Comparison of ENCODE assay signal across 29 cellular contexts in genomic region chr7:151779255-151779654, GRCh38.
"Had no signal": no experiment of that assay in that cellular context is flagged by ENCODE, and none has a peak within 500 bp of the region (broad histone marks: within the 10 kb centered on the region; RNA-seq: fewer than 3 reads in every experiment).

No MANE protein-coding gene starts in this region.

- H3K9me3 Mint-ChIP-seq: activated CD4-positive, alpha-beta memory T cell treated with anti-CD3 and anti-CD28 coated beads, Interleukin-2, amount 10 ng/mL, durations not matched to agents 7 days and 5 days; activated CD4-positive, alpha-beta T cell treated with anti-CD3 and anti-CD28 coated beads, Interleukin-2, amount 10 ng/mL, durations not matched to agents 7 days and 5 days; activated naive CD4-positive, alpha-beta T cell treated with anti-CD3 and anti-CD28 coated beads, Interleukin-2, amount 10 ng/mL, durations not matched to agents 7 days and 5 days; activated naive CD4-positive, alpha-beta T cell treated with anti-CD3 and anti-CD28 coated beads, Interleukin-2, amount 50 U/mL, for 72 hours; activated T-cell treated with anti-CD3 and anti-CD28 coated beads, Interleukin-2, amount 50 U/mL, for 24 hours; activated T-helper 2 cell treated with anti-CD3 and anti-CD28 coated beads, Interferon-gamma antibody, Interleukin-2, Interleukin-4, amounts not matched to agents 10 μg/mL and 5 μg/mL and 100 μg/mL, durations not matched to agents 14 hours and 24 hours and 36 hours; dendritic cell treated with granulocyte-macrophage colony-stimulating factor and Interleukin-4, amounts not matched to agents 40 ng/mL and 50 ng/mL, for 4 days had no signal

- H3K27ac Mint-ChIP-seq: activated CD4-positive, alpha-beta memory T cell treated with anti-CD3 and anti-CD28 coated beads, Interleukin-2, amount 10 ng/mL, durations not matched to agents 7 days and 5 days; activated CD4-positive, alpha-beta T cell treated with anti-CD3 and anti-CD28 coated beads for 36 hours; activated CD4-positive, alpha-beta T cell treated with anti-CD3 and anti-CD28 coated beads, Interleukin-2, amount 10 ng/mL, durations not matched to agents 7 days and 5 days; activated naive CD4-positive, alpha-beta T cell treated with anti-CD3 and anti-CD28 coated beads, Interleukin-2, amount 10 ng/mL, durations not matched to agents 7 days and 5 days; activated T-cell treated with anti-CD3 and anti-CD28 coated beads, Interleukin-2, amount 50 U/mL, for 24 hours; activated T-helper 2 cell treated with anti-CD3 and anti-CD28 coated beads, Interferon-gamma antibody, Interleukin-2, Interleukin-4, amounts not matched to agents 10 μg/mL and 5 μg/mL and 100 μg/mL, durations not matched to agents 14 hours and 24 hours and 36 hours; dendritic cell treated with granulocyte-macrophage colony-stimulating factor and Interleukin-4, amounts not matched to agents 40 ng/mL and 50 ng/mL, for 4 days; endodermal cell had no signal

- H3K36me3 Mint-ChIP-seq: activated naive CD4-positive, alpha-beta T cell treated with anti-CD3 and anti-CD28 coated beads, Interleukin-2, amount 50 U/mL, for 72 hours had no signal

- DNase-seq: activated CD4-positive, alpha-beta memory T cell treated with anti-CD3 and anti-CD28 coated beads, Interleukin-2, amount 10 ng/mL, durations not matched to agents 7 days and 5 days; activated CD4-positive, alpha-beta T cell treated with anti-CD3 and anti-CD28 coated beads for 36 hours; activated CD4-positive, alpha-beta T cell treated with anti-CD3 and anti-CD28 coated beads, Interleukin-2, amount 10 ng/mL, durations not matched to agents 7 days and 5 days; activated CD4-positive, alpha-beta T cell treated with anti-CD3 and anti-CD28 coated beads, Interleukin-2, amount 50 U/mL, for 4 hours; activated CD4-positive, CD25-positive, alpha-beta regulatory T cell; activated CD4-positive, CD25-positive, alpha-beta regulatory T cell treated with anti-CD3 and anti-CD28 coated beads, Interleukin-2, amount 50 U/mL, for 72 hours; activated CD8-positive, alpha-beta memory T cell treated with anti-CD3 and anti-CD28 coated beads, Interleukin-2, amount 50 U/mL, for 48 hours; activated gamma-delta T cell; activated naive CD4-positive, alpha-beta T cell; activated naive CD4-positive, alpha-beta T cell treated with anti-CD3 and anti-CD28 coated beads, Interleukin-2, amount 10 ng/mL, durations not matched to agents 7 days and 5 days; activated T-cell treated with anti-CD3 and anti-CD28 coated beads for 4 hours; activated T-cell treated with anti-CD3 and anti-CD28 coated beads, Interleukin-2, amount 50 U/mL, for 24 hours; adrenal gland; amygdala; body of pancreas; caudate nucleus; dorsolateral prefrontal cortex; effector memory CD4-positive, alpha-beta T cell; endodermal cell; foreskin keratinocyte; gastrocnemius medialis; glutamatergic neuron; T-helper 2 cell had no signal

- H3K36me3 ChIP-seq: adrenal gland, gastrocnemius medialis had no signal

- H3K27ac ChIP-seq: adrenal gland, body of pancreas, coronary artery, foreskin keratinocyte, gastrocnemius medialis, heart left ventricle had no signal

- H3K4me1 ChIP-seq: foreskin keratinocyte had no signal

- H3K27me3 Mint-ChIP-seq: activated CD4-positive, alpha-beta memory T cell treated with anti-CD3 and anti-CD28 coated beads, Interleukin-2, amount 10 ng/mL, durations not matched to agents 7 days and 5 days; activated CD4-positive, alpha-beta T cell treated with anti-CD3 and anti-CD28 coated beads for 36 hours; activated CD4-positive, alpha-beta T cell treated with anti-CD3 and anti-CD28 coated beads, Interleukin-2, amount 10 ng/mL, durations not matched to agents 7 days and 5 days; activated T-cell treated with anti-CD3 and anti-CD28 coated beads, Interleukin-2, amount 50 U/mL, for 24 hours; dendritic cell treated with granulocyte-macrophage colony-stimulating factor and Interleukin-4, amounts not matched to agents 40 ng/mL and 50 ng/mL, for 4 days had no signal

- H3K4me3 ChIP-seq: adrenal gland, body of pancreas, coronary artery, dorsolateral prefrontal cortex, gastrocnemius medialis, heart left ventricle had no signal

- ATAC-seq: activated CD4-positive, alpha-beta T cell treated with anti-CD3 and anti-CD28 coated beads for 36 hours; activated naive CD4-positive, alpha-beta T cell treated with anti-CD3 and anti-CD28 coated beads, Interleukin-2, amount 50 U/mL, for 72 hours; body of pancreas; esophagus mucosa; foreskin keratinocyte; gastrocnemius medialis; heart left ventricle had no signal

- H3K4me3 Mint-ChIP-seq: activated CD4-positive, alpha-beta memory T cell treated with anti-CD3 and anti-CD28 coated beads, Interleukin-2, amount 10 ng/mL, durations not matched to agents 7 days and 5 days; activated CD4-positive, alpha-beta T cell treated with anti-CD3 and anti-CD28 coated beads for 36 hours; activated CD4-positive, alpha-beta T cell treated with anti-CD3 and anti-CD28 coated beads, Interleukin-2, amount 10 ng/mL, durations not matched to agents 7 days and 5 days; activated naive CD4-positive, alpha-beta T cell treated with anti-CD3 and anti-CD28 coated beads, Interleukin-2, amount 10 ng/mL, durations not matched to agents 7 days and 5 days; activated T-cell treated with anti-CD3 and anti-CD28 coated beads, Interleukin-2, amount 50 U/mL, for 24 hours; dendritic cell treated with granulocyte-macrophage colony-stimulating factor and Interleukin-4, amounts not matched to agents 40 ng/mL and 50 ng/mL, for 4 days; endodermal cell had no signal

- H3K27me3 ChIP-seq: adrenal gland, body of pancreas, dorsolateral prefrontal cortex, gastrocnemius medialis, heart left ventricle had no signal

- H3K9me3 ChIP-seq: adrenal gland, body of pancreas, gastrocnemius medialis, heart left ventricle had no signal
